In the genomic region with DNA sequence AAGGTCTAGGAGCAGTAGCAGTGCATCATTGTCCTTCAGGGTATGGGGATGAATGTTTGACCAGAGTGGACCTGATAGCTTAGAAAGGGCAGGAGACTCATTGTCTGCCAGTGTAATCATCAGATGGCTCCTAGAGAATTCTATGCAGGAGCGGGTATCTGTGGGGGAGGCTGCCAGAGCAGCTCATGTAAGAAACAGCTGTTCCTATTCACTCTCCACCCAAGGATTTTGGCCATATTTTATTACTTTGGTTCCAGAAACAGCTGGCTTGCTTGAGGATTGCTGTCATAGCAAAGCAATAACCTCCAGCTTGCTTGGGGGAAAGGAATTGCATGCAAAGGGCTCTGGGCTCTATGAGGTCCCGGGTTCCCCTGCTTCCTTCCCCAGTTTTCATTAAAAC, we compare ENCODE assay signal across 1 cellular context.
TF ChIP-seq lines count a peak whose summit lies in the region.

No MANE protein-coding gene starts in this region.

TF ChIP-seq in HepG2, 621 proteins besides CTCF, POLR2A, EP300 and RAD21:
- TF ChIP-seq SP4 (CRISPR knock-in tag; IDR thresholded peaks at IDR 0.05) (no peak), ZNF432 (CRISPR knock-in tag; IDR thresholded peaks at IDR 0.05; ENCODE audit: borderline replicate concordance) (no peak), ZSCAN30 (CRISPR knock-in tag; IDR thresholded peaks at IDR 0.05) (0 out of 2 replicates have a peak, but pooled peaks have one; percentile 45), ZNF839 (CRISPR knock-in tag; IDR thresholded peaks at IDR 0.05; ENCODE audit: borderline replicate concordance) (no peak), ZNF329 (CRISPR knock-in tag; IDR thresholded peaks at IDR 0.05; ENCODE audit: low read depth) (no peak), ZNF777 (CRISPR knock-in tag; IDR thresholded peaks at IDR 0.05) (no peak), NCOA1 (CRISPR knock-in tag; IDR thresholded peaks at IDR 0.05) (no peak), ZBTB3 (CRISPR knock-in tag; IDR thresholded peaks at IDR 0.05; ENCODE audit: borderline replicate concordance, low read depth) (no peak)
- TF ChIP-seq, protein P1, sequence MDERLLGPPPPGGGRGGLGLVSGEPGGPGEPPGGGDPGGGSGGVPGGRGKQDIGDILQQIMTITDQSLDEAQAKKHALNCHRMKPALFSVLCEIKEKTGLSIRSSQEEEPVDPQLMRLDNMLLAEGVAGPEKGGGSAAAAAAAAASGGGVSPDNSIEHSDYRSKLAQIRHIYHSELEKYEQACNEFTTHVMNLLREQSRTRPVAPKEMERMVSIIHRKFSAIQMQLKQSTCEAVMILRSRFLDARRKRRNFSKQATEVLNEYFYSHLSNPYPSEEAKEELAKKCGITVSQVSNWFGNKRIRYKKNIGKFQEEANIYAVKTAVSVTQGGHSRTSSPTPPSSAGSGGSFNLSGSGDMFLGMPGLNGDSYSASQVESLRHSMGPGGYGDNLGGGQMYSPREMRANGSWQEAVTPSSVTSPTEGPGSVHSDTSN (CRISPR knock-in tag; IDR thresholded peaks at IDR 0.05): 0 out of 2 replicates have a peak, but pooled peaks have one; percentile 2
- TF ChIP-seq, protein P2, sequence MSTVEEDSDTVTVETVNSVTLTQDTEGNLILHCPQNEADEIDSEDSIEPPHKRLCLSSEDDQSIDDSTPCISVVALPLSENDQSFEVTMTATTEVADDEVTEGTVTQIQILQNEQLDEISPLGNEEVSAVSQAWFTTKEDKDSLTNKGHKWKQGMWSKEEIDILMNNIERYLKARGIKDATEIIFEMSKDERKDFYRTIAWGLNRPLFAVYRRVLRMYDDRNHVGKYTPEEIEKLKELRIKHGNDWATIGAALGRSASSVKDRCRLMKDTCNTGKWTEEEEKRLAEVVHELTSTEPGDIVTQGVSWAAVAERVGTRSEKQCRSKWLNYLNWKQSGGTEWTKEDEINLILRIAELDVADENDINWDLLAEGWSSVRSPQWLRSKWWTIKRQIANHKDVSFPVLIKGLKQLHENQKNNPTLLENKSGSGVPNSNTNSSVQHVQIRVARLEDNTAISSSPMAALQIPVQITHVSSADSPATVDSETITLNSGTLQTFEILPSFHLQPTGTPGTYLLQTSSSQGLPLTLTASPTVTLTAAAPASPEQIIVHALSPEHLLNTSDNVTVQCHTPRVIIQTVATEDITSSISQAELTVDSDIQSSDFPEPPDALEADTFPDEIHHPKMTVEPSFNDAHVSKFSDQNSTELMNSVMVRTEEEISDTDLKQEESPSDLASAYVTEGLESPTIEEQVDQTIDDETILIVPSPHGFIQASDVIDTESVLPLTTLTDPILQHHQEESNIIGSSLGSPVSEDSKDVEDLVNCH (CRISPR knock-in tag; IDR thresholded peaks at IDR 0.05): no peak
